Comparison of ENCODE assay signal across 1 cellular context in genomic region chr2:85437488-85438290, GRCh38.
TF ChIP-seq lines count a peak whose summit lies in the region.

No MANE protein-coding gene starts in this region.

TF ChIP-seq in H1, 55 proteins besides CTCF, POLR2A, EP300 and RAD21 (continued from another document):
- TF ChIP-seq PHF8 (conservative IDR thresholded peaks at IDR 0.05; ENCODE audit: low read depth, low read length) (0 out of 2 replicates have a peak, but pooled peaks have one; percentile 51), FOSL1 (IDR thresholded peaks at IDR 0.05; ENCODE audit: insufficient read depth, low read depth, low read length) (no peak), SP1 (IDR thresholded peaks at IDR 0.05; ENCODE audit: low read depth, low read length) (no peak), USF2 (IDR thresholded peaks at IDR 0.05; ENCODE audit: low read length) (peak; percentile 59; the same call in 1 of the 2 replicates), POU5F1 (IDR thresholded peaks at IDR 0.05; ENCODE audit: low read depth, low read length) (no peak), TAF7 (optimal IDR thresholded peaks at IDR 0.05; ENCODE audit: borderline replicate concordance, low read depth, low read length) (peak; percentile 51), E2F6 (IDR thresholded peaks at IDR 0.05) (peak; percentile 24; the same call in 1 of the 2 replicates), JUND (IDR thresholded peaks at IDR 0.05; ENCODE audit: low read length) (no peak), GABPA (IDR thresholded peaks at IDR 0.05; ENCODE audit: borderline replicate concordance, insufficient read depth, low read length) (peak; percentile 57; the same call in 1 of the 2 replicates), SIN3A (conservative IDR thresholded peaks at IDR 0.05 in 1 of 2, IDR thresholded peaks at IDR 0.05 in 1 of 2; ENCODE audit: low read depth in 1 of 2, low read length in 2 of 2) (peak in 1 of 2 experiments; percentile 35; a peak in 1 of 4 replicates), CREB1 (IDR thresholded peaks at IDR 0.05) (no peak), EZH2 (IDR thresholded peaks at IDR 0.05; ENCODE audit: low read depth, low read length, severe bottlenecking) (no peak), ASH2L (IDR thresholded peaks at IDR 0.05; ENCODE audit: low read length) (peak; percentile 18), CHD7 (IDR thresholded peaks at IDR 0.05; ENCODE audit: insufficient replicate concordance, low read length) (no peak), SP4 (IDR thresholded peaks at IDR 0.05; ENCODE audit: low read length) (no peak), CEBPB (IDR thresholded peaks at IDR 0.05; ENCODE audit: low read depth, low read length) (no peak), EGR1 (IDR thresholded peaks at IDR 0.05; ENCODE audit: borderline replicate concordance, low read depth, low read length) (peak; percentile 70; the same call in 1 of the 2 replicates), KDM5A (IDR thresholded peaks at IDR 0.05; ENCODE audit: low read length) (no peak), RFX5 (IDR thresholded peaks at IDR 0.05; ENCODE audit: borderline replicate concordance, low read depth, low read length) (no peak), JUN (IDR thresholded peaks at IDR 0.05; ENCODE audit: low read depth, low read length) (no peak), BACH1 (IDR thresholded peaks at IDR 0.05; ENCODE audit: low read length) (peak; percentile 55; the same call in 1 of the 2 replicates), HDAC2 (IDR thresholded peaks at IDR 0.05; ENCODE audit: borderline replicate concordance in 1 of 2, low read depth in 2 of 2, low read length in 2 of 2) (no peak), SAP30 (IDR thresholded peaks at IDR 0.05; ENCODE audit: insufficient read depth, insufficient replicate concordance, low read length) (no peak), ATF3 (IDR thresholded peaks at IDR 0.05; ENCODE audit: insufficient read depth, low read depth, low read length) (no peak), CHD1 (IDR thresholded peaks at IDR 0.05; ENCODE audit: low read depth, low read length) (no peak), SRF (IDR thresholded peaks at IDR 0.05; ENCODE audit: low read depth, low read length) (no peak), CTBP2 (IDR thresholded peaks at IDR 0.05; ENCODE audit: borderline replicate concordance, insufficient read depth, insufficient read length, low read length) (no peak), YY1 (IDR thresholded peaks at IDR 0.05; ENCODE audit: low read depth, low read length) (no peak), MAFK (IDR thresholded peaks at IDR 0.05; ENCODE audit: low read depth, low read length) (peak; percentile 80; the same call in 1 of the 2 replicates), RNF2 (IDR thresholded peaks at IDR 0.05; ENCODE audit: borderline replicate concordance, low read depth, low read length, missing control alignments, poor library complexity, severe bottlenecking) (no peak), SUZ12 (IDR thresholded peaks at IDR 0.05; ENCODE audit: low read length) (no peak), TAF1 (IDR thresholded peaks at IDR 0.05; ENCODE audit: low read depth, low read length) (peak; percentile 69; the same call in 1 of the 2 replicates), NRF1 (IDR thresholded peaks at IDR 0.05; ENCODE audit: low read depth, low read length) (no peak), HDAC6 (IDR thresholded peaks at IDR 0.05; ENCODE audit: low read depth, low read length) (no peak), CHD2 (IDR thresholded peaks at IDR 0.05; ENCODE audit: low read length) (no peak), POLR2AphosphoS5 (IDR thresholded peaks at IDR 0.05; ENCODE audit: low read depth, low read length) (no peak), RBBP5 (IDR thresholded peaks at IDR 0.05; ENCODE audit: borderline replicate concordance, low read depth, low read length) (no peak), SP2 (IDR thresholded peaks at IDR 0.05; ENCODE audit: low read length) (no peak), CBX8 (IDR thresholded peaks at IDR 0.05; ENCODE audit: borderline replicate concordance, low read depth, low read length) (no peak)
